In genomic region chr17:59791603-59792457, GRCh38 we compare ENCODE assay signal across 11 cellular contexts.
A peak's percentile ranks its signal among the peaks of the same experiment; 100 is the strongest.
DNase-seq lines count a peak whose midpoint lies in the region; ATAC-seq and TF ChIP-seq lines count a peak whose summit lies in the region.
"Had no signal": no experiment of that assay in that cellular context is flagged by ENCODE, and none has a peak within 500 bp of the region (broad histone marks: within the 10 kb centered on the region; RNA-seq: fewer than 3 reads in every experiment).

No MANE protein-coding gene starts in this region.

- POLR2A ChIA-PET in activated CD4-positive, alpha-beta T cell treated with anti-CD3 and anti-CD28 coated beads for 36 hours (lab: Charles Lee) = no interaction called here
- POLR2A ChIA-PET in WTC11 (lab: Charles Lee) = no interaction called here

- intact Hi-C loops in activated CD4-positive, alpha-beta T cell treated with anti-CD3 and anti-CD28 coated beads for 36 hours (cut with DNase I, micrococcal nuclease) = loop anchor here in 1 of 2 experiments (2.0 kb wide), 1 partner anchor 15 kb away; no protein-coding TSS in a partner anchor
- intact Hi-C loops in spleen (cut with DNase I; ENCODE audit: low total_unique reads) = no loop called here

- no peak for DNase-seq in activated CD4-positive, alpha-beta T cell treated with anti-CD3 and anti-CD28 coated beads for 36 hours
- DNase-seq in activated CD4-positive, alpha-beta T cell treated with anti-CD3 and anti-CD28 coated beads, Interleukin-2, amount 50 U/mL, for 4 hours = no peak
- DNase-seq in WTC11 (ENCODE audit: low spot score) (no peak), fibroblast of villous mesenchyme (ENCODE audit: low read depth) (peak; percentile 67), spleen (no peak), KBM-7 (no peak), BE2C (no peak), foreskin keratinocyte (no peak)
- DNase-seq: NCI-H1048, T-helper 9 cell had no signal

- peak overlapping the region; percentile 51 for H3K27ac Mint-ChIP-seq in activated CD4-positive, alpha-beta T cell treated with anti-CD3 and anti-CD28 coated beads for 36 hours
- peak overlapping the region; percentile 60; the same call in 1 of the 2 replicates for H3K27ac Mint-ChIP-seq in WTC11

- H3K4me1 ChIP-seq in spleen = peaks cover 11 to 61% (median 33%) of the 10 kb centered on the region in 6 donors
- H3K4me1 ChIP-seq in BE2C = peaks cover 9% of the 10 kb centered on the region
- peaks cover 13% of the 10 kb centered on the region for H3K4me1 ChIP-seq in foreskin keratinocyte

- 84 to 92% (median 88%) methylated on average over 7 of the region's 7 CpGs for WGBS in spleen, 5 donors

- peak overlapping the region in 7 of 8 donors; percentile 41 to 93 (median 70) for H3K27ac ChIP-seq in spleen
- H3K27ac ChIP-seq in foreskin keratinocyte = no peak overlapping the region
- H3K27ac ChIP-seq: prostate gland had no signal

- TF ChIP-seq CTCF in WTC11 (IDR thresholded peaks at IDR 0.05) (no peak), fibroblast of villous mesenchyme (IDR thresholded peaks at IDR 0.05; ENCODE audit: insufficient read depth, low read depth, low read length) (no peak), spleen (IDR thresholded peaks at IDR 0.05 in 8 of 11, conservative IDR thresholded peaks at IDR 0.05 in 3 of 11) (no peak), BE2C (IDR thresholded peaks at IDR 0.05; ENCODE audit: low read depth, low read length) (no peak), foreskin keratinocyte (conservative IDR thresholded peaks at IDR 0.05) (no peak)

- H3K27me3 Mint-ChIP-seq in activated CD4-positive, alpha-beta T cell treated with anti-CD3 and anti-CD28 coated beads for 36 hours = no peaks in the 10 kb centered on the region
- H3K27me3 Mint-ChIP-seq in WTC11 (ENCODE audit: low read depth) = no peaks in the 10 kb centered on the region

- CTCF ChIA-PET in activated CD4-positive, alpha-beta T cell treated with anti-CD3 and anti-CD28 coated beads for 36 hours (lab: Charles Lee) = no interaction called here
- CTCF ChIA-PET in WTC11 (lab: Charles Lee) = no interaction called here

- no peak for TF ChIP-seq POLR2A in spleen (IDR thresholded peaks at IDR 0.05)

- H3K36me3 Mint-ChIP-seq in activated CD4-positive, alpha-beta T cell treated with anti-CD3 and anti-CD28 coated beads for 36 hours (ENCODE audit: low read depth) = peaks cover 36% of the 10 kb centered on the region
- H3K36me3 Mint-ChIP-seq in WTC11 = no peaks in the 10 kb centered on the region

- no peaks in the 10 kb centered on the region for H3K9me3 Mint-ChIP-seq in activated CD4-positive, alpha-beta T cell treated with anti-CD3 and anti-CD28 coated beads for 36 hours (ENCODE audit: low read depth)
- H3K9me3 Mint-ChIP-seq in WTC11 = no peaks in the 10 kb centered on the region

- H3K4me3 Mint-ChIP-seq in activated CD4-positive, alpha-beta T cell treated with anti-CD3 and anti-CD28 coated beads for 36 hours = no peak overlapping the region
- H3K4me3 Mint-ChIP-seq in WTC11 = no peak overlapping the region

- H3K4me3 ChIP-seq in fibroblast of villous mesenchyme (ENCODE audit: low read depth, low read length) = no peak overlapping the region
- no peak overlapping the region for H3K4me3 ChIP-seq in spleen
- H3K4me3 ChIP-seq in BE2C (ENCODE audit: low read depth, low read length) = no peak overlapping the region
- H3K4me3 ChIP-seq: prostate gland had no signal

- ATAC-seq in activated CD4-positive, alpha-beta T cell treated with anti-CD3 and anti-CD28 coated beads for 36 hours = no peak
- no peak for ATAC-seq in WTC11
- ATAC-seq in foreskin keratinocyte = no peak

- in situ Hi-C loops in KBM-7 (cut with MboI; ENCODE audit: low pct_unique_long_range_greater_than_20kb, low sequenced_read_pairs) = no loop called here

- peaks cover 0 to 45% (median 0%) of the 10 kb centered on the region in 6 donors for H3K36me3 ChIP-seq in spleen
- peaks cover 3% of the 10 kb centered on the region; the same call in 1 of the 2 replicates for H3K36me3 ChIP-seq in BE2C
- H3K36me3 ChIP-seq: prostate gland had no signal

- H3K27me3 ChIP-seq in spleen (replicated peaks in 1 of 7) (no peaks in the 10 kb centered on the region), BE2C (no peaks in the 10 kb centered on the region), foreskin keratinocyte (no peaks in the 10 kb centered on the region)

- H3K9me3 ChIP-seq in spleen (no peaks in the 10 kb centered on the region), BE2C (no peaks in the 10 kb centered on the region)
- H3K9me3 ChIP-seq: prostate gland had no signal

- peaks cover 54% of the 10 kb centered on the region for H3K4me1 Mint-ChIP-seq in activated CD4-positive, alpha-beta T cell treated with anti-CD3 and anti-CD28 coated beads for 36 hours
- H3K4me1 Mint-ChIP-seq in WTC11 = peaks cover 6% of the 10 kb centered on the region

TF ChIP-seq in WTC11, 78 proteins besides CTCF, POLR2A, EP300 and RAD21:
- no peak for TF ChIP-seq SMAD4 (CRISPR knock-in tag; IDR thresholded peaks at IDR 0.05)
- no peak for TF ChIP-seq E2F1 (CRISPR knock-in tag; IDR thresholded peaks at IDR 0.05)
- no peak for TF ChIP-seq NR1H2 (CRISPR knock-in tag; IDR thresholded peaks at IDR 0.05)
- no peak for TF ChIP-seq ESRRA (CRISPR knock-in tag; IDR thresholded peaks at IDR 0.05; ENCODE audit: borderline replicate concordance)
- TF ChIP-seq ATF2 (CRISPR knock-in tag; IDR thresholded peaks at IDR 0.05; ENCODE audit: borderline replicate concordance, low read depth) = no peak
- no peak for TF ChIP-seq TEAD4 (CRISPR knock-in tag; IDR thresholded peaks at IDR 0.05)
- no peak for TF ChIP-seq ZNF317 (CRISPR knock-in tag; IDR thresholded peaks at IDR 0.05; ENCODE audit: borderline replicate concordance, low read depth)
- no peak for TF ChIP-seq SMAD3 (CRISPR knock-in tag; IDR thresholded peaks at IDR 0.05; ENCODE audit: borderline replicate concordance)
- no peak for TF ChIP-seq ZNF263 (CRISPR knock-in tag; IDR thresholded peaks at IDR 0.05; ENCODE audit: low read depth)
- TF ChIP-seq, protein P1, sequence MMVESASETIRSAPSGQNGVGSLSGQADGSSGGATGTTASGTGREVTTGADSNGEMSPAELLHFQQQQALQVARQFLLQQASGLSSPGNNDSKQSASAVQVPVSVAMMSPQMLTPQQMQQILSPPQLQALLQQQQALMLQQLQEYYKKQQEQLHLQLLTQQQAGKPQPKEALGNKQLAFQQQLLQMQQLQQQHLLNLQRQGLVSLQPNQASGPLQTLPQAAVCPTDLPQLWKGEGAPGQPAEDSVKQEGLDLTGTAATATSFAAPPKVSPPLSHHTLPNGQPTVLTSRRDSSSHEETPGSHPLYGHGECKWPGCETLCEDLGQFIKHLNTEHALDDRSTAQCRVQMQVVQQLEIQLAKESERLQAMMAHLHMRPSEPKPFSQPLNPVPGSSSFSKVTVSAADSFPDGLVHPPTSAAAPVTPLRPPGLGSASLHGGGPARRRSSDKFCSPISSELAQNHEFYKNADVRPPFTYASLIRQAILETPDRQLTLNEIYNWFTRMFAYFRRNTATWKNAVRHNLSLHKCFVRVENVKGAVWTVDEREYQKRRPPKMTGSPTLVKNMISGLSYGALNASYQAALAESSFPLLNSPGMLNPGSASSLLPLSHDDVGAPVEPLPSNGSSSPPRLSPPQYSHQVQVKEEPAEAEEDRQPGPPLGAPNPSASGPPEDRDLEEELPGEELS (CRISPR knock-in tag; IDR thresholded peaks at IDR 0.05) = no peak
- no peak for TF ChIP-seq JUN (CRISPR knock-in tag; IDR thresholded peaks at IDR 0.05)
